In genomic region chr7:115680921-115681320, GRCh38 we compare ENCODE assay signal across 31 cellular contexts.
"Had no signal": no experiment of that assay in that cellular context is flagged by ENCODE, and none has a peak within 500 bp of the region (broad histone marks: within the 10 kb centered on the region; RNA-seq: fewer than 3 reads in every experiment).

No MANE protein-coding gene starts in this region.

- H3K36me3 ChIP-seq: adrenal gland, lower lobe of right lung, neutrophil, right lobe of liver, uterus had no signal

- H3K4me1 Mint-ChIP-seq: activated naive CD8-positive, alpha-beta T cell treated with anti-CD3 and anti-CD28 coated beads for 36 hours; stimulated activated effector memory CD8-positive, alpha-beta T cell treated with anti-CD3 and anti-CD28 coated beads, Interleukin-12 subunit alpha, Interleukin-12 subunit beta, amount 100 ng/mL, for 72 hours had no signal

- H3K27me3 ChIP-seq: adrenal gland, body of pancreas, neutrophil, right lobe of liver, uterus had no signal

- H3K27ac ChIP-seq: adrenal gland, body of pancreas, coronary artery, dorsolateral prefrontal cortex, lower lobe of right lung, neutrophil, right lobe of liver, uterus had no signal

- H3K9me3 ChIP-seq: adrenal gland, body of pancreas, lower lobe of right lung, mucosa of descending colon, neutrophil, right lobe of liver, uterus had no signal

- H3K9me3 Mint-ChIP-seq: activated naive CD8-positive, alpha-beta T cell treated with anti-CD3 and anti-CD28 coated beads for 36 hours; natural killer cell treated with Interleukin-12 subunit alpha and Interleukin-12 subunit beta and Interleukin-15 and Interleukin-18, amount 100 ng/mL, for 72 hours; stimulated activated effector memory CD8-positive, alpha-beta T cell treated with anti-CD3 and anti-CD28 coated beads, Interleukin-12 subunit alpha, Interleukin-12 subunit beta, amount 100 ng/mL, for 72 hours; stimulated activated naive CD8-positive, alpha-beta T cell treated with anti-CD3 and anti-CD28 coated beads, Interleukin-15, Interleukin-2, amounts not matched to agents 100 ng/mL and 50 ng/mL, for 24 hours; T-helper 2 cell treated with Interferon-gamma antibody and Interleukin-4, amounts not matched to agents 5 μg/mL and 100 μg/mL, for 36 hours; type B pancreatic cell had no signal

- H3K4me3 ChIP-seq: adrenal gland, body of pancreas, coronary artery, dorsolateral prefrontal cortex, lower lobe of right lung, mucosa of descending colon, right lobe of liver, uterus had no signal

- H3K4me3 Mint-ChIP-seq: activated naive CD8-positive, alpha-beta T cell treated with anti-CD3 and anti-CD28 coated beads for 36 hours; natural killer cell treated with Interleukin-12 subunit alpha and Interleukin-12 subunit beta and Interleukin-15 and Interleukin-18, amount 100 ng/mL, for 72 hours; stimulated activated effector memory CD8-positive, alpha-beta T cell treated with anti-CD3 and anti-CD28 coated beads, Interleukin-12 subunit alpha, Interleukin-12 subunit beta, amount 100 ng/mL, for 72 hours; stimulated activated naive CD8-positive, alpha-beta T cell treated with anti-CD3 and anti-CD28 coated beads, Interleukin-15, Interleukin-2, amounts not matched to agents 100 ng/mL and 50 ng/mL, for 24 hours; T-helper 2 cell treated with Interferon-gamma antibody and Interleukin-4, amounts not matched to agents 5 μg/mL and 100 μg/mL, for 36 hours; type B pancreatic cell had no signal

- H3K27me3 Mint-ChIP-seq: activated naive CD8-positive, alpha-beta T cell treated with anti-CD3 and anti-CD28 coated beads for 36 hours; natural killer cell treated with Interleukin-12 subunit alpha and Interleukin-12 subunit beta and Interleukin-15 and Interleukin-18, amount 100 ng/mL, for 72 hours; stimulated activated naive CD8-positive, alpha-beta T cell treated with anti-CD3 and anti-CD28 coated beads, Interleukin-15, Interleukin-2, amounts not matched to agents 100 ng/mL and 50 ng/mL, for 24 hours had no signal

- DNase-seq: activated CD4-positive, alpha-beta T cell treated with anti-CD3 and anti-CD28 coated beads for 48 hours; activated CD4-positive, alpha-beta T cell treated with anti-CD3 and anti-CD28 coated beads, Interleukin-2, amount 50 U/mL, for 48 hours; activated CD8-positive, alpha-beta memory T cell treated with anti-CD3 and anti-CD28 coated beads for 24 hours; activated effector memory CD4-positive, alpha-beta T cell treated with Interleukin-2 at 50 U/mL for 16 hours; activated naive CD4-positive, alpha-beta T cell treated with Interleukin-2 at 50 U/mL for 16 hours; activated naive CD8-positive, alpha-beta T cell treated with anti-CD3 and anti-CD28 coated beads for 36 hours; adrenal gland; aorta; body of pancreas; dorsolateral prefrontal cortex; effector memory CD4-positive, alpha-beta T cell; foreskin fibroblast; head of caudate nucleus; hippocampal formation; kidney glomerular epithelial cell; lower lobe of right lung; mesenchymal stem cell; mucosa of descending colon; right lobe of liver; stimulated activated CD4-positive, alpha-beta T cell treated with anti-CD3 and anti-CD28 coated beads, Interleukin-4, amount 100 ng/mL, for 1 hour; substantia nigra; uterus had no signal

- H3K27ac Mint-ChIP-seq: activated naive CD8-positive, alpha-beta T cell treated with anti-CD3 and anti-CD28 coated beads for 36 hours; natural killer cell treated with Interleukin-12 subunit alpha and Interleukin-12 subunit beta and Interleukin-15 and Interleukin-18, amount 100 ng/mL, for 72 hours; stimulated activated effector memory CD8-positive, alpha-beta T cell treated with anti-CD3 and anti-CD28 coated beads, Interleukin-12 subunit alpha, Interleukin-12 subunit beta, amount 100 ng/mL, for 72 hours; stimulated activated naive CD8-positive, alpha-beta T cell treated with anti-CD3 and anti-CD28 coated beads, Interleukin-15, Interleukin-2, amounts not matched to agents 100 ng/mL and 50 ng/mL, for 24 hours; T-helper 2 cell treated with Interferon-gamma antibody and Interleukin-4, amounts not matched to agents 5 μg/mL and 100 μg/mL, for 36 hours; type B pancreatic cell had no signal

- H3K4me1 ChIP-seq: adrenal gland, lower lobe of right lung, uterus had no signal

- ATAC-seq: body of pancreas; esophagus mucosa; left lobe of liver; lower lobe of right lung; mucosa of descending colon; natural killer cell treated with Interleukin-12 subunit alpha and Interleukin-12 subunit beta and Interleukin-15 and Interleukin-18, amount 100 ng/mL, for 72 hours; right lobe of liver; stimulated activated effector memory CD8-positive, alpha-beta T cell treated with anti-CD3 and anti-CD28 coated beads, Interleukin-12 subunit alpha, Interleukin-12 subunit beta, amount 100 ng/mL, for 72 hours had no signal

- H3K36me3 Mint-ChIP-seq: activated naive CD8-positive, alpha-beta T cell treated with anti-CD3 and anti-CD28 coated beads for 36 hours; natural killer cell treated with Interleukin-12 subunit alpha and Interleukin-12 subunit beta and Interleukin-15 and Interleukin-18, amount 100 ng/mL, for 72 hours; stimulated activated effector memory CD8-positive, alpha-beta T cell treated with anti-CD3 and anti-CD28 coated beads, Interleukin-12 subunit alpha, Interleukin-12 subunit beta, amount 100 ng/mL, for 72 hours; type B pancreatic cell had no signal
